1 cellular context compared by ENCODE assay signal in the genomic region with DNA sequence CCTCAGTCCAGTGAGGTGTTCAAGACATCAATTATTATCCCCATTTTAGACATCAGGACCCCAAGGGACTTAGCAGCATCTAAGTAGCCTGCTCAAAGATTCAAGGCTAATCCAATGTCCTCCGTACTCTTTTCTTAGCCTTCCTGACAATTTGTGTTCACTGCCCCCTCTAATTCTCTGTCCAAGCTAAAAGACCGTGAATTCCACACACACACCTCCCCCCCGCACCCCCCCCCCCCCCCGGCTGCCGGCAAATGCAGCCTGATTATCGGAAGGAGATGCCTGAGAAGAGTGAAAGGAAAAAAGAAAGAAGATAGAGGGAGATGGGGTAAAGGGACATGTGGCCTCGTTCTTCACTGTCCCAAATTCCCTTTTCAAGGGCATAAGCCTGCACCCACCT.
TF ChIP-seq lines count a peak whose summit lies in the region.

No MANE protein-coding gene starts in this region.

TF ChIP-seq in GM12878, 131 proteins besides CTCF, POLR2A, EP300 and RAD21 (continued from another document):
- TF ChIP-seq CHD2 (IDR thresholded peaks at IDR 0.05; ENCODE audit: borderline replicate concordance, low read depth, low read length): no peak
- TF ChIP-seq SMAD5 (IDR thresholded peaks at IDR 0.05; ENCODE audit: low read depth): no peak
- TF ChIP-seq GATAD2B (conservative IDR thresholded peaks at IDR 0.05; ENCODE audit: low read depth): no peak
- no peak for TF ChIP-seq PKNOX1 (IDR thresholded peaks at IDR 0.05)
- TF ChIP-seq, protein P1, sequence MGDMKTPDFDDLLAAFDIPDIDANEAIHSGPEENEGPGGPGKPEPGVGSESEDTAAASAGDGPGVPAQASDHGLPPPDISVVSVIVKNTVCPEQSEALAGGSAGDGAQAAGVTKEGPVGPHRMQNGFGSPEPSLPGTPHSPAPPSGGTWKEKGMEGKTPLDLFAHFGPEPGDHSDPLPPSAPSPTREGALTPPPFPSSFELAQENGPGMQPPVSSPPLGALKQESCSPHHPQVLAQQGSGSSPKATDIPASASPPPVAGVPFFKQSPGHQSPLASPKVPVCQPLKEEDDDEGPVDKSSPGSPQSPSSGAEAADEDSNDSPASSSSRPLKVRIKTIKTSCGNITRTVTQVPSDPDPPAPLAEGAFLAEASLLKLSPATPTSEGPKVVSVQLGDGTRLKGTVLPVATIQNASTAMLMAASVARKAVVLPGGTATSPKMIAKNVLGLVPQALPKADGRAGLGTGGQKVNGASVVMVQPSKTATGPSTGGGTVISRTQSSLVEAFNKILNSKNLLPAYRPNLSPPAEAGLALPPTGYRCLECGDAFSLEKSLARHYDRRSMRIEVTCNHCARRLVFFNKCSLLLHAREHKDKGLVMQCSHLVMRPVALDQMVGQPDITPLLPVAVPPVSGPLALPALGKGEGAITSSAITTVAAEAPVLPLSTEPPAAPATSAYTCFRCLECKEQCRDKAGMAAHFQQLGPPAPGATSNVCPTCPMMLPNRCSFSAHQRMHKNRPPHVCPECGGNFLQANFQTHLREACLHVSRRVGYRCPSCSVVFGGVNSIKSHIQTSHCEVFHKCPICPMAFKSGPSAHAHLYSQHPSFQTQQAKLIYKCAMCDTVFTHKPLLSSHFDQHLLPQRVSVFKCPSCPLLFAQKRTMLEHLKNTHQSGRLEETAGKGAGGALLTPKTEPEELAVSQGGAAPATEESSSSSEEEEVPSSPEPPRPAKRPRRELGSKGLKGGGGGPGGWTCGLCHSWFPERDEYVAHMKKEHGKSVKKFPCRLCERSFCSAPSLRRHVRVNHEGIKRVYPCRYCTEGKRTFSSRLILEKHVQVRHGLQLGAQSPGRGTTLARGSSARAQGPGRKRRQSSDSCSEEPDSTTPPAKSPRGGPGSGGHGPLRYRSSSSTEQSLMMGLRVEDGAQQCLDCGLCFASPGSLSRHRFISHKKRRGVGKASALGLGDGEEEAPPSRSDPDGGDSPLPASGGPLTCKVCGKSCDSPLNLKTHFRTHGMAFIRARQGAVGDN (IDR thresholded peaks at IDR 0.05): no peak
- TF ChIP-seq CBFB (IDR thresholded peaks at IDR 0.05; ENCODE audit: low read depth): no peak
- TF ChIP-seq SREBF2 (IDR thresholded peaks at IDR 0.05; ENCODE audit: low read length): no peak
- no peak for TF ChIP-seq CHD4 (IDR thresholded peaks at IDR 0.05)
- no peak for TF ChIP-seq JUNB (IDR thresholded peaks at IDR 0.05)
- TF ChIP-seq SP1 (IDR thresholded peaks at IDR 0.05; ENCODE audit: low read depth, low read length): no peak
- no peak for TF ChIP-seq NFXL1 (IDR thresholded peaks at IDR 0.05; ENCODE audit: borderline replicate concordance)
- TF ChIP-seq MTA2 (IDR thresholded peaks at IDR 0.05; ENCODE audit: low read depth): no peak
- TF ChIP-seq HSF1 (IDR thresholded peaks at IDR 0.05; ENCODE audit: low read depth, low read length): no peak
- no peak for TF ChIP-seq E4F1 (IDR thresholded peaks at IDR 0.05; ENCODE audit: borderline replicate concordance, partially characterized antibody)
- no peak for TF ChIP-seq SREBF1 (IDR thresholded peaks at IDR 0.05; ENCODE audit: low read length)
